ENCODE assay signal across 31 cellular contexts in genomic region chr17:55969577-55969976, GRCh38.
"Had no signal": no experiment of that assay in that cellular context is flagged by ENCODE, and none has a peak within 500 bp of the region (broad histone marks: within the 10 kb centered on the region; RNA-seq: fewer than 3 reads in every experiment).

No MANE protein-coding gene starts in this region.

- FAIRE-seq: frontal cortex, kidney, small intestine had no signal

- H3K9me3 ChIP-seq: esophagus squamous epithelium, psoas muscle, sigmoid colon, thoracic aorta, vagina had no signal

- H3K9me3 Mint-ChIP-seq: activated CD4-positive, alpha-beta T cell treated with anti-CD3 and anti-CD28 coated beads, Interleukin-2, amount 10 ng/mL, durations not matched to agents 7 days and 5 days; activated CD8-positive, alpha-beta T cell treated with anti-CD3 and anti-CD28 coated beads for 36 hours; activated naive CD4-positive, alpha-beta T cell treated with anti-CD3 and anti-CD28 coated beads, Interleukin-2, amount 50 U/mL, for 24 hours; activated naive CD8-positive, alpha-beta T cell treated with anti-CD3 and anti-CD28 coated beads, Interleukin-2, amount 50 U/mL, for 24 hours; activated T-helper 2 cell treated with anti-CD3 and anti-CD28 coated beads, Interferon-gamma antibody, Interleukin-2, Interleukin-4, amounts not matched to agents 10 μg/mL and 5 μg/mL and 100 μg/mL, durations not matched to agents 14 hours and 24 hours and 36 hours; central memory CD8-positive, alpha-beta T cell; dendritic cell treated with granulocyte-macrophage colony-stimulating factor and Interleukin-4, amounts not matched to agents 40 ng/mL and 50 ng/mL, for 4 days; endodermal cell; memory B cell; naive thymus-derived CD8-positive, alpha-beta T cell; neural progenitor cell; stimulated activated effector memory CD8-positive, alpha-beta T cell treated with anti-CD3 and anti-CD28 coated beads, Interleukin-12 subunit alpha, Interleukin-12 subunit beta, amount 100 ng/mL, for 72 hours; stimulated activated naive CD8-positive, alpha-beta T cell treated with anti-CD3 and anti-CD28 coated beads, Interleukin-15, Interleukin-2, amounts not matched to agents 100 ng/mL and 50 ng/mL, for 24 hours; type B pancreatic cell had no signal

- H3K4me3 Mint-ChIP-seq: activated CD4-positive, alpha-beta T cell treated with anti-CD3 and anti-CD28 coated beads, Interleukin-2, amount 10 ng/mL, durations not matched to agents 7 days and 5 days; activated CD8-positive, alpha-beta T cell treated with anti-CD3 and anti-CD28 coated beads for 36 hours; activated naive CD4-positive, alpha-beta T cell treated with anti-CD3 and anti-CD28 coated beads, Interleukin-2, amount 50 U/mL, for 24 hours; activated naive CD8-positive, alpha-beta T cell treated with anti-CD3 and anti-CD28 coated beads, Interleukin-2, amount 50 U/mL, for 24 hours; central memory CD8-positive, alpha-beta T cell; dendritic cell treated with granulocyte-macrophage colony-stimulating factor and Interleukin-4, amounts not matched to agents 40 ng/mL and 50 ng/mL, for 4 days; endodermal cell; memory B cell; naive thymus-derived CD8-positive, alpha-beta T cell; neural progenitor cell; stimulated activated effector memory CD8-positive, alpha-beta T cell treated with anti-CD3 and anti-CD28 coated beads, Interleukin-12 subunit alpha, Interleukin-12 subunit beta, amount 100 ng/mL, for 72 hours; stimulated activated naive CD8-positive, alpha-beta T cell treated with anti-CD3 and anti-CD28 coated beads, Interleukin-15, Interleukin-2, amounts not matched to agents 100 ng/mL and 50 ng/mL, for 24 hours; type B pancreatic cell had no signal

- H3K27me3 Mint-ChIP-seq: activated CD4-positive, alpha-beta T cell treated with anti-CD3 and anti-CD28 coated beads, Interleukin-2, amount 10 ng/mL, durations not matched to agents 7 days and 5 days; activated CD8-positive, alpha-beta T cell treated with anti-CD3 and anti-CD28 coated beads for 36 hours; central memory CD8-positive, alpha-beta T cell; type B pancreatic cell had no signal

- H3K4me2 ChIP-seq: neural progenitor cell had no signal

- H3K36me3 Mint-ChIP-seq: activated naive CD4-positive, alpha-beta T cell treated with anti-CD3 and anti-CD28 coated beads, Interleukin-2, amount 50 U/mL, for 24 hours; memory B cell; naive thymus-derived CD8-positive, alpha-beta T cell; neural progenitor cell; stimulated activated effector memory CD8-positive, alpha-beta T cell treated with anti-CD3 and anti-CD28 coated beads, Interleukin-12 subunit alpha, Interleukin-12 subunit beta, amount 100 ng/mL, for 72 hours; type B pancreatic cell had no signal

- DNase-seq: activated CD4-positive, alpha-beta T cell treated with anti-CD3 and anti-CD28 coated beads for 1 hour; activated CD4-positive, alpha-beta T cell treated with anti-CD3 and anti-CD28 coated beads, Interleukin-2, amount 10 ng/mL, durations not matched to agents 7 days and 5 days; activated CD8-positive, alpha-beta T cell treated with anti-CD3 and anti-CD28 coated beads for 36 hours; activated naive CD8-positive, alpha-beta T cell treated with anti-CD3 and anti-CD28 coated beads, Interleukin-2, amount 50 U/mL, for 24 hours; activated T-cell treated with anti-CD3 and anti-CD28 coated beads, Interleukin-2, amount 50 U/mL, for 48 hours; amygdala; endodermal cell; esophagus squamous epithelium; glutamatergic neuron; kidney; left colon; naive thymus-derived CD8-positive, alpha-beta T cell; occipital lobe; psoas muscle; sigmoid colon; small intestine; stimulated activated CD4-positive, alpha-beta T cell treated with anti-CD3 and anti-CD28 coated beads, Interleukin-4, amount 100 ng/mL, for 24 hours; T-helper 2 cell had no signal

- H3K79me2 ChIP-seq: parathyroid adenoma had no signal

- H3K27me3 ChIP-seq: esophagus squamous epithelium, neural progenitor cell, sigmoid colon, vagina had no signal

- H3K4me3 ChIP-seq: esophagus squamous epithelium, neural progenitor cell, psoas muscle, sigmoid colon, thoracic aorta, vagina had no signal

- H3K36me3 ChIP-seq: esophagus squamous epithelium, neural progenitor cell, sigmoid colon, thoracic aorta, vagina had no signal

- H3K4me1 Mint-ChIP-seq: activated CD4-positive, alpha-beta T cell treated with anti-CD3 and anti-CD28 coated beads, Interleukin-2, amount 10 ng/mL, durations not matched to agents 7 days and 5 days; activated naive CD4-positive, alpha-beta T cell treated with anti-CD3 and anti-CD28 coated beads, Interleukin-2, amount 50 U/mL, for 24 hours; activated naive CD8-positive, alpha-beta T cell treated with anti-CD3 and anti-CD28 coated beads, Interleukin-2, amount 50 U/mL, for 24 hours; central memory CD8-positive, alpha-beta T cell; memory B cell; neural progenitor cell; stimulated activated effector memory CD8-positive, alpha-beta T cell treated with anti-CD3 and anti-CD28 coated beads, Interleukin-12 subunit alpha, Interleukin-12 subunit beta, amount 100 ng/mL, for 72 hours had no signal

- ATAC-seq: activated CD8-positive, alpha-beta T cell treated with anti-CD3 and anti-CD28 coated beads for 36 hours; activated naive CD8-positive, alpha-beta T cell treated with anti-CD3 and anti-CD28 coated beads, Interleukin-2, amount 50 U/mL, for 24 hours; left colon; naive thymus-derived CD8-positive, alpha-beta T cell; psoas muscle; stimulated activated effector memory CD8-positive, alpha-beta T cell treated with anti-CD3 and anti-CD28 coated beads, Interleukin-12 subunit alpha, Interleukin-12 subunit beta, amount 100 ng/mL, for 72 hours had no signal

- H3K9ac ChIP-seq: neural progenitor cell, parathyroid adenoma had no signal

- H2AFZ ChIP-seq: neural progenitor cell, parathyroid adenoma had no signal

- H3K27ac Mint-ChIP-seq: activated CD4-positive, alpha-beta T cell treated with anti-CD3 and anti-CD28 coated beads, Interleukin-2, amount 10 ng/mL, durations not matched to agents 7 days and 5 days; activated CD8-positive, alpha-beta T cell treated with anti-CD3 and anti-CD28 coated beads for 36 hours; activated naive CD4-positive, alpha-beta T cell treated with anti-CD3 and anti-CD28 coated beads, Interleukin-2, amount 50 U/mL, for 24 hours; activated naive CD8-positive, alpha-beta T cell treated with anti-CD3 and anti-CD28 coated beads, Interleukin-2, amount 50 U/mL, for 24 hours; activated T-helper 2 cell treated with anti-CD3 and anti-CD28 coated beads, Interferon-gamma antibody, Interleukin-2, Interleukin-4, amounts not matched to agents 10 μg/mL and 5 μg/mL and 100 μg/mL, durations not matched to agents 14 hours and 24 hours and 36 hours; dendritic cell treated with granulocyte-macrophage colony-stimulating factor and Interleukin-4, amounts not matched to agents 40 ng/mL and 50 ng/mL, for 4 days; endodermal cell; memory B cell; naive thymus-derived CD8-positive, alpha-beta T cell; neural progenitor cell; stimulated activated effector memory CD8-positive, alpha-beta T cell treated with anti-CD3 and anti-CD28 coated beads, Interleukin-12 subunit alpha, Interleukin-12 subunit beta, amount 100 ng/mL, for 72 hours; stimulated activated naive CD8-positive, alpha-beta T cell treated with anti-CD3 and anti-CD28 coated beads, Interleukin-15, Interleukin-2, amounts not matched to agents 100 ng/mL and 50 ng/mL, for 24 hours; type B pancreatic cell had no signal

- H3K4me1 ChIP-seq: esophagus squamous epithelium, neural progenitor cell, parathyroid adenoma, psoas muscle, sigmoid colon, vagina had no signal

- H3K27ac ChIP-seq: esophagus squamous epithelium, neural progenitor cell, parathyroid adenoma, psoas muscle, sigmoid colon, thoracic aorta, vagina had no signal
